ENCODE assay signal across 26 cellular contexts in the genomic region with DNA sequence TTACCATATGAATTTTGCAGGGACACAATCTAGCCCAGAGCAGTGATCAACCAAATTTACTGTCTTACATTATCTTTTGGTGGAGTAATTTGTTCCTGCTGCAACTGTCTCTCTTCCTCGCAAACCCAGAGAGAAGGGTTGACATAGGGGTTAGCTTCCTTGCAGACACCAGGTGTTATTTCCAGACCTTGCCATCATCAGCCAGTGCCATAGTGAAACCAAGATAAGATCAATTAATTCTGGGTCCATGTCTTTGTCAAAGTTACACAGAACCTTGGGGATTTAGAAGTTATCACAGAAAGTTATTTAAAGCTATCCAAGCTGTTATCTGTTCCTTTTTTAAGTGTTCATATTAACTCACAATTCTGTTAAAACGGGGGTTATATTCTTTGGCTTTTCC.
"Had no signal": no experiment of that assay in that cellular context is flagged by ENCODE, and none has a peak within 500 bp of the region (broad histone marks: within the 10 kb centered on the region; RNA-seq: fewer than 3 reads in every experiment).

No MANE protein-coding gene starts in this region.

- H3K4me1 Mint-ChIP-seq: mesothelial cell of epicardium, neural progenitor cell had no signal

- H3K9me3 ChIP-seq: adrenal gland, testis, uterus had no signal

- H3K9ac ChIP-seq: neural progenitor cell had no signal

- H3K4me2 ChIP-seq: neural progenitor cell had no signal

- ATAC-seq: activated CD4-positive, CD25-positive, alpha-beta regulatory T cell treated with anti-CD3 and anti-CD28 coated beads, Interleukin-2, amount 50 U/mL, for 24 hours; activated CD8-positive, alpha-beta T cell treated with anti-CD3 and anti-CD28 coated beads, Interleukin-2, amount 10 ng/mL, durations not matched to agents 7 days and 5 days; effector memory CD8-positive, alpha-beta T cell; esophagus mucosa; naive thymus-derived CD8-positive, alpha-beta T cell; sciatic nerve had no signal

- H3K4me3 Mint-ChIP-seq: activated CD4-positive, alpha-beta T cell treated with anti-CD3 and anti-CD28 coated beads, Interleukin-2, amount 10 ng/mL, durations not matched to agents 7 days and 5 days; activated CD8-positive, alpha-beta T cell treated with anti-CD3 and anti-CD28 coated beads, Interleukin-2, amount 10 ng/mL, durations not matched to agents 7 days and 5 days; activated naive CD8-positive, alpha-beta T cell; activated T-helper 1 cell treated with anti-CD3 and anti-CD28 coated beads, Interleukin-12 subunit alpha, Interleukin-12 subunit beta, Interleukin-2, Interleukin-4 antibody, amounts not matched to agents 30 ng/mL and 10 ng/mL and 1 ng/mL, durations not matched to agents 14 hours and 24 hours and 36 hours; effector memory CD8-positive, alpha-beta T cell; mesothelial cell of epicardium; naive thymus-derived CD8-positive, alpha-beta T cell; neural progenitor cell had no signal

- H3K4me3 ChIP-seq: adrenal gland, ascending aorta, dorsolateral prefrontal cortex, neural progenitor cell, testis, uterus had no signal

- H3K4me1 ChIP-seq: adrenal gland, ascending aorta, neural progenitor cell, testis, uterus had no signal

- H3K27me3 ChIP-seq: adrenal gland, ascending aorta, brain microvascular endothelial cell, neural progenitor cell, testis, uterus had no signal

- H3K36me3 ChIP-seq: adrenal gland, ascending aorta, brain microvascular endothelial cell, neural progenitor cell, uterus had no signal

- H3K27ac Mint-ChIP-seq: activated CD4-positive, alpha-beta T cell treated with anti-CD3 and anti-CD28 coated beads, Interleukin-2, amount 10 ng/mL, durations not matched to agents 7 days and 5 days; activated CD8-positive, alpha-beta T cell treated with anti-CD3 and anti-CD28 coated beads, Interleukin-2, amount 10 ng/mL, durations not matched to agents 7 days and 5 days; activated naive CD8-positive, alpha-beta T cell; activated T-helper 1 cell treated with anti-CD3 and anti-CD28 coated beads, Interleukin-12 subunit alpha, Interleukin-12 subunit beta, Interleukin-2, Interleukin-4 antibody, amounts not matched to agents 30 ng/mL and 10 ng/mL and 1 ng/mL, durations not matched to agents 14 hours and 24 hours and 36 hours; effector memory CD8-positive, alpha-beta T cell; mesothelial cell of epicardium; neural progenitor cell had no signal

- H3K36me3 Mint-ChIP-seq: mesothelial cell of epicardium, neural progenitor cell had no signal

- H3K27me3 Mint-ChIP-seq: activated naive CD8-positive, alpha-beta T cell; effector memory CD8-positive, alpha-beta T cell; naive thymus-derived CD8-positive, alpha-beta T cell had no signal

- H3K27ac ChIP-seq: ascending aorta, brain microvascular endothelial cell, neural progenitor cell, testis, uterus, VCaP had no signal

- DNase-seq: activated CD4-positive, alpha-beta T cell treated with anti-CD3 and anti-CD28 coated beads, Interleukin-2, amount 10 ng/mL, durations not matched to agents 7 days and 5 days; activated CD8-positive, alpha-beta T cell treated with anti-CD3 and anti-CD28 coated beads, Interleukin-2, amount 10 ng/mL, durations not matched to agents 7 days and 5 days; activated gamma-delta T cell treated with Interleukin-2 at 50 U/mL for 16 hours; brain microvascular endothelial cell; central memory CD4-positive, alpha-beta T cell; dorsolateral prefrontal cortex; effector memory CD8-positive, alpha-beta T cell; foreskin melanocyte; kidney; mammary epithelial cell; naive thymus-derived CD8-positive, alpha-beta T cell; small intestine; stimulated activated CD4-positive, alpha-beta T cell treated with anti-CD3 and anti-CD28 coated beads, Interleukin-15, amount 100 ng/mL, for 24 hours; stimulated activated naive CD4-positive, alpha-beta T cell; testis; uterus had no signal

- H3K9me3 Mint-ChIP-seq: effector memory CD8-positive, alpha-beta T cell; neural progenitor cell had no signal

- H2AFZ ChIP-seq: neural progenitor cell had no signal
